1 cellular context compared by ENCODE assay signal in the genomic region with DNA sequence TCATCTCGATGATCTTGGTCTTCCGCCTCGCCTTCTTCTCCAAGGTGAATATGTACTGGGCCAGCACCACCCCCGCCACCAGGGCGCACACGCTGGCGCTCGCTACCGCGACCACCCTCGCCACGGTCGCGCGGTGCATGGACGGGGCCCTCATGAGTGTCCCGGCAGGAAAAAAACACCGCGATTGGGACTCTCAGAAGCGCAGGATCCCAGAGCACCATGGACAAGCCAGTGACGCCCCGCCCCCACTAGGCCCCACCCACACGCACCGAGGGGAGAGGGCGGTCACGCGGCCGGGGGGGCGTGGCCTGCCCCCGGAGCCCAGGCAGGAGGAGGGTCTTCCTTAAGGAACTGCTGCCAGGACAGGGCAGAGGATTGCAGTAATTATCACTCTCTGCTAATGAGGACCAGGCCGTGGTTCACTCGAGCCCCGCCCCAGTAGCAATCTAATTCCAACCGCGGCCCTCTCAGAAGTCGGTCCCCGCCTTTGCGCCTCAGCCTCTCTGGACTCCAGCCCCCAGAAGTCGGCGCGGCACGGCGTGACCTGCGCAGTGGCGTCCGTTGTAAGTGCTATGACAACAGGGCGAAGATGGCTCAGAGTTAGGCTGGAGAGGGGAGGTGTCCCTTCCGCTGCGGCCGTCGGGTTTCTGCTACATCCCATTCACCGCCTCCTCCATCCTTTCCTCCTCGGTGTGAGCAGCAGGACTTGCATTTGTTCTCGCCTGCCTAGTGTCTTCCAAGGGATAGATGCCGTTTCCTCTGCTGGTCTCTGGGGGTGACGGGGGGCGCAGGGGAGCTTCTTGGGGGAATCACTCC.
TF ChIP-seq lines count a peak whose summit lies in the region.

A gene (plus strand): TSS at position 575 of the 816 bp plus-strand sequence. CDS start 16,689 bp downstream, outside the sequence.

TF ChIP-seq in HepG2, 621 proteins besides CTCF, POLR2A, EP300 and RAD21 (continued from another document and continues in another):
- TF ChIP-seq, protein P1, sequence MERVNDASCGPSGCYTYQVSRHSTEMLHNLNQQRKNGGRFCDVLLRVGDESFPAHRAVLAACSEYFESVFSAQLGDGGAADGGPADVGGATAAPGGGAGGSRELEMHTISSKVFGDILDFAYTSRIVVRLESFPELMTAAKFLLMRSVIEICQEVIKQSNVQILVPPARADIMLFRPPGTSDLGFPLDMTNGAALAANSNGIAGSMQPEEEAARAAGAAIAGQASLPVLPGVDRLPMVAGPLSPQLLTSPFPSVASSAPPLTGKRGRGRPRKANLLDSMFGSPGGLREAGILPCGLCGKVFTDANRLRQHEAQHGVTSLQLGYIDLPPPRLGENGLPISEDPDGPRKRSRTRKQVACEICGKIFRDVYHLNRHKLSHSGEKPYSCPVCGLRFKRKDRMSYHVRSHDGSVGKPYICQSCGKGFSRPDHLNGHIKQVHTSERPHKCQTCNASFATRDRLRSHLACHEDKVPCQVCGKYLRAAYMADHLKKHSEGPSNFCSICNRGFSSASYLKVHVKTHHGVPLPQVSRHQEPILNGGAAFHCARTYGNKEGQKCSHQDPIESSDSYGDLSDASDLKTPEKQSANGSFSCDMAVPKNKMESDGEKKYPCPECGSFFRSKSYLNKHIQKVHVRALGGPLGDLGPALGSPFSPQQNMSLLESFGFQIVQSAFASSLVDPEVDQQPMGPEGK (CRISPR knock-in tag; IDR thresholded peaks at IDR 0.05): peak; percentile 58
- peak; percentile 21 for TF ChIP-seq AGO1 (IDR thresholded peaks at IDR 0.05; ENCODE audit: low read depth, low read length, poor library complexity, severe bottlenecking)
- no peak for TF ChIP-seq NAIF1 (CRISPR knock-in tag; IDR thresholded peaks at IDR 0.05; ENCODE audit: borderline replicate concordance)
- TF ChIP-seq, protein P2, sequence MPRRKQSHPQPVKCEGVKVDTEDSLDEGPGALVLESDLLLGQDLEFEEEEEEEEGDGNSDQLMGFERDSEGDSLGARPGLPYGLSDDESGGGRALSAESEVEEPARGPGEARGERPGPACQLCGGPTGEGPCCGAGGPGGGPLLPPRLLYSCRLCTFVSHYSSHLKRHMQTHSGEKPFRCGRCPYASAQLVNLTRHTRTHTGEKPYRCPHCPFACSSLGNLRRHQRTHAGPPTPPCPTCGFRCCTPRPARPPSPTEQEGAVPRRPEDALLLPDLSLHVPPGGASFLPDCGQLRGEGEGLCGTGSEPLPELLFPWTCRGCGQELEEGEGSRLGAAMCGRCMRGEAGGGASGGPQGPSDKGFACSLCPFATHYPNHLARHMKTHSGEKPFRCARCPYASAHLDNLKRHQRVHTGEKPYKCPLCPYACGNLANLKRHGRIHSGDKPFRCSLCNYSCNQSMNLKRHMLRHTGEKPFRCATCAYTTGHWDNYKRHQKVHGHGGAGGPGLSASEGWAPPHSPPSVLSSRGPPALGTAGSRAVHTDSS (CRISPR knock-in tag; conservative IDR thresholded peaks at IDR 0.05): no peak
- no peak for TF ChIP-seq ZNF331 (CRISPR knock-in tag; IDR thresholded peaks at IDR 0.05)
- TF ChIP-seq, protein P3, sequence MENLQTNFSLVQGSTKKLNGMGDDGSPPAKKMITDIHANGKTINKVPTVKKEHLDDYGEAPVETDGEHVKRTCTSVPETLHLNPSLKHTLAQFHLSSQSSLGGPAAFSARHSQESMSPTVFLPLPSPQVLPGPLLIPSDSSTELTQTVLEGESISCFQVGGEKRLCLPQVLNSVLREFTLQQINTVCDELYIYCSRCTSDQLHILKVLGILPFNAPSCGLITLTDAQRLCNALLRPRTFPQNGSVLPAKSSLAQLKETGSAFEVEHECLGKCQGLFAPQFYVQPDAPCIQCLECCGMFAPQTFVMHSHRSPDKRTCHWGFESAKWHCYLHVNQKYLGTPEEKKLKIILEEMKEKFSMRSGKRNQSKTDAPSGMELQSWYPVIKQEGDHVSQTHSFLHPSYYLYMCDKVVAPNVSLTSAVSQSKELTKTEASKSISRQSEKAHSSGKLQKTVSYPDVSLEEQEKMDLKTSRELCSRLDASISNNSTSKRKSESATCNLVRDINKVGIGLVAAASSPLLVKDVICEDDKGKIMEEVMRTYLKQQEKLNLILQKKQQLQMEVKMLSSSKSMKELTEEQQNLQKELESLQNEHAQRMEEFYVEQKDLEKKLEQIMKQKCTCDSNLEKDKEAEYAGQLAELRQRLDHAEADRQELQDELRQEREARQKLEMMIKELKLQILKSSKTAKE (CRISPR knock-in tag; IDR thresholded peaks at IDR 0.05; ENCODE audit: borderline replicate concordance): no peak
- peak; percentile 54; the same call in 1 of the 2 replicates for TF ChIP-seq KAT8 (CRISPR knock-in tag; IDR thresholded peaks at IDR 0.05)
- TF ChIP-seq, protein P4, sequence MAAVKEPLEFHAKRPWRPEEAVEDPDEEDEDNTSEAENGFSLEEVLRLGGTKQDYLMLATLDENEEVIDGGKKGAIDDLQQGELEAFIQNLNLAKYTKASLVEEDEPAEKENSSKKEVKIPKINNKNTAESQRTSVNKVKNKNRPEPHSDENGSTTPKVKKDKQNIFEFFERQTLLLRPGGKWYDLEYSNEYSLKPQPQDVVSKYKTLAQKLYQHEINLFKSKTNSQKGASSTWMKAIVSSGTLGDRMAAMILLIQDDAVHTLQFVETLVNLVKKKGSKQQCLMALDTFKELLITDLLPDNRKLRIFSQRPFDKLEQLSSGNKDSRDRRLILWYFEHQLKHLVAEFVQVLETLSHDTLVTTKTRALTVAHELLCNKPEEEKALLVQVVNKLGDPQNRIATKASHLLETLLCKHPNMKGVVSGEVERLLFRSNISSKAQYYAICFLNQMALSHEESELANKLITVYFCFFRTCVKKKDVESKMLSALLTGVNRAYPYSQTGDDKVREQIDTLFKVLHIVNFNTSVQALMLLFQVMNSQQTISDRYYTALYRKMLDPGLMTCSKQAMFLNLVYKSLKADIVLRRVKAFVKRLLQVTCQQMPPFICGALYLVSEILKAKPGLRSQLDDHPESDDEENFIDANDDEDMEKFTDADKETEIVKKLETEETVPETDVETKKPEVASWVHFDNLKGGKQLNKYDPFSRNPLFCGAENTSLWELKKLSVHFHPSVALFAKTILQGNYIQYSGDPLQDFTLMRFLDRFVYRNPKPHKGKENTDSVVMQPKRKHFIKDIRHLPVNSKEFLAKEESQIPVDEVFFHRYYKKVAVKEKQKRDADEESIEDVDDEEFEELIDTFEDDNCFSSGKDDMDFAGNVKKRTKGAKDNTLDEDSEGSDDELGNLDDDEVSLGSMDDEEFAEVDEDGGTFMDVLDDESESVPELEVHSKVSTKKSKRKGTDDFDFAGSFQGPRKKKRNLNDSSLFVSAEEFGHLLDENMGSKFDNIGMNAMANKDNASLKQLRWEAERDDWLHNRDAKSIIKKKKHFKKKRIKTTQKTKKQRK (IDR thresholded peaks at IDR 0.05; ENCODE audit: low read length): no peak
- TF ChIP-seq, protein P5, sequence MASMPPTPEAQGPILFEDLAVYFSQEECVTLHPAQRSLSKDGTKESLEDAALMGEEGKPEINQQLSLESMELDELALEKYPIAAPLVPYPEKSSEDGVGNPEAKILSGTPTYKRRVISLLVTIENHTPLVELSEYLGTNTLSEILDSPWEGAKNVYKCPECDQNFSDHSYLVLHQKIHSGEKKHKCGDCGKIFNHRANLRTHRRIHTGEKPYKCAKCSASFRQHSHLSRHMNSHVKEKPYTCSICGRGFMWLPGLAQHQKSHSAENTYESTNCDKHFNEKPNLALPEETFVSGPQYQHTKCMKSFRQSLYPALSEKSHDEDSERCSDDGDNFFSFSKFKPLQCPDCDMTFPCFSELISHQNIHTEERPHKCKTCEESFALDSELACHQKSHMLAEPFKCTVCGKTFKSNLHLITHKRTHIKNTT (CRISPR knock-in tag; IDR thresholded peaks at IDR 0.05): no peak
- TF ChIP-seq, protein P6, sequence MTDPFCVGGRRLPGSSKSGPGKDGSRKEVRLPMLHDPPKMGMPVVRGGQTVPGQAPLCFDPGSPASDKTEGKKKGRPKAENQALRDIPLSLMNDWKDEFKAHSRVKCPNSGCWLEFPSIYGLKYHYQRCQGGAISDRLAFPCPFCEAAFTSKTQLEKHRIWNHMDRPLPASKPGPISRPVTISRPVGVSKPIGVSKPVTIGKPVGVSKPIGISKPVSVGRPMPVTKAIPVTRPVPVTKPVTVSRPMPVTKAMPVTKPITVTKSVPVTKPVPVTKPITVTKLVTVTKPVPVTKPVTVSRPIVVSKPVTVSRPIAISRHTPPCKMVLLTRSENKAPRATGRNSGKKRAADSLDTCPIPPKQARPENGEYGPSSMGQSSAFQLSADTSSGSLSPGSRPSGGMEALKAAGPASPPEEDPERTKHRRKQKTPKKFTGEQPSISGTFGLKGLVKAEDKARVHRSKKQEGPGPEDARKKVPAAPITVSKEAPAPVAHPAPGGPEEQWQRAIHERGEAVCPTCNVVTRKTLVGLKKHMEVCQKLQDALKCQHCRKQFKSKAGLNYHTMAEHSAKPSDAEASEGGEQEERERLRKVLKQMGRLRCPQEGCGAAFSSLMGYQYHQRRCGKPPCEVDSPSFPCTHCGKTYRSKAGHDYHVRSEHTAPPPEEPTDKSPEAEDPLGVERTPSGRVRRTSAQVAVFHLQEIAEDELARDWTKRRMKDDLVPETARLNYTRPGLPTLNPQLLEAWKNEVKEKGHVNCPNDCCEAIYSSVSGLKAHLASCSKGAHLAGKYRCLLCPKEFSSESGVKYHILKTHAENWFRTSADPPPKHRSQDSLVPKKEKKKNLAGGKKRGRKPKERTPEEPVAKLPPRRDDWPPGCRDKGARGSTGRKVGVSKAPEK (CRISPR knock-in tag; IDR thresholded peaks at IDR 0.05; ENCODE audit: borderline replicate concordance): no peak
- TF ChIP-seq, protein P7, sequence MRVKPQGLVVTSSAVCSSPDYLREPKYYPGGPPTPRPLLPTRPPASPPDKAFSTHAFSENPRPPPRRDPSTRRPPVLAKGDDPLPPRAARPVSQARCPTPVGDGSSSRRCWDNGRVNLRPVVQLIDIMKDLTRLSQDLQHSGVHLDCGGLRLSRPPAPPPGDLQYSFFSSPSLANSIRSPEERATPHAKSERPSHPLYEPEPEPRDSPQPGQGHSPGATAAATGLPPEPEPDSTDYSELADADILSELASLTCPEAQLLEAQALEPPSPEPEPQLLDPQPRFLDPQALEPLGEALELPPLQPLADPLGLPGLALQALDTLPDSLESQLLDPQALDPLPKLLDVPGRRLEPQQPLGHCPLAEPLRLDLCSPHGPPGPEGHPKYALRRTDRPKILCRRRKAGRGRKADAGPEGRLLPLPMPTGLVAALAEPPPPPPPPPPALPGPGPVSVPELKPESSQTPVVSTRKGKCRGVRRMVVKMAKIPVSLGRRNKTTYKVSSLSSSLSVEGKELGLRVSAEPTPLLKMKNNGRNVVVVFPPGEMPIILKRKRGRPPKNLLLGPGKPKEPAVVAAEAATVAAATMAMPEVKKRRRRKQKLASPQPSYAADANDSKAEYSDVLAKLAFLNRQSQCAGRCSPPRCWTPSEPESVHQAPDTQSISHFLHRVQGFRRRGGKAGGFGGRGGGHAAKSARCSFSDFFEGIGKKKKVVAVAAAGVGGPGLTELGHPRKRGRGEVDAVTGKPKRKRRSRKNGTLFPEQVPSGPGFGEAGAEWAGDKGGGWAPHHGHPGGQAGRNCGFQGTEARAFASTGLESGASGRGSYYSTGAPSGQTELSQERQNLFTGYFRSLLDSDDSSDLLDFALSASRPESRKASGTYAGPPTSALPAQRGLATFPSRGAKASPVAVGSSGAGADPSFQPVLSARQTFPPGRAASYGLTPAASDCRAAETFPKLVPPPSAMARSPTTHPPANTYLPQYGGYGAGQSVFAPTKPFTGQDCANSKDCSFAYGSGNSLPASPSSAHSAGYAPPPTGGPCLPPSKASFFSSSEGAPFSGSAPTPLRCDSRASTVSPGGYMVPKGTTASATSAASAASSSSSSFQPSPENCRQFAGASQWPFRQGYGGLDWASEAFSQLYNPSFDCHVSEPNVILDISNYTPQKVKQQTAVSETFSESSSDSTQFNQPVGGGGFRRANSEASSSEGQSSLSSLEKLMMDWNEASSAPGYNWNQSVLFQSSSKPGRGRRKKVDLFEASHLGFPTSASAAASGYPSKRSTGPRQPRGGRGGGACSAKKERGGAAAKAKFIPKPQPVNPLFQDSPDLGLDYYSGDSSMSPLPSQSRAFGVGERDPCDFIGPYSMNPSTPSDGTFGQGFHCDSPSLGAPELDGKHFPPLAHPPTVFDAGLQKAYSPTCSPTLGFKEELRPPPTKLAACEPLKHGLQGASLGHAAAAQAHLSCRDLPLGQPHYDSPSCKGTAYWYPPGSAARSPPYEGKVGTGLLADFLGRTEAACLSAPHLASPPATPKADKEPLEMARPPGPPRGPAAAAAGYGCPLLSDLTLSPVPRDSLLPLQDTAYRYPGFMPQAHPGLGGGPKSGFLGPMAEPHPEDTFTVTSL (CRISPR knock-in tag; IDR thresholded peaks at IDR 0.05; ENCODE audit: borderline replicate concordance): no peak
- TF ChIP-seq REPIN1 (CRISPR knock-in tag; IDR thresholded peaks at IDR 0.05; ENCODE audit: borderline replicate concordance, low read depth): peak; percentile 49; the same call in 1 of the 2 replicates
- no peak for TF ChIP-seq THYN1 (CRISPR knock-in tag; IDR thresholded peaks at IDR 0.05; ENCODE audit: borderline replicate concordance, low read depth)
- TF ChIP-seq ZNF543 (CRISPR knock-in tag; IDR thresholded peaks at IDR 0.05): no peak
- no peak for TF ChIP-seq SKI (IDR thresholded peaks at IDR 0.05; ENCODE audit: partially characterized antibody)
- TF ChIP-seq SOX6 (IDR thresholded peaks at IDR 0.05): no peak
- TF ChIP-seq SOX6 (CRISPR knock-in tag; IDR thresholded peaks at IDR 0.05): peak; percentile 64
- peak; percentile 81 for TF ChIP-seq HNRNPLL (IDR thresholded peaks at IDR 0.05; ENCODE audit: low read depth, low read length, poor library complexity, severe bottlenecking)
- TF ChIP-seq GATA4 (IDR thresholded peaks at IDR 0.05; ENCODE audit: borderline replicate concordance, low read depth): no peak
- TF ChIP-seq, protein P8, sequence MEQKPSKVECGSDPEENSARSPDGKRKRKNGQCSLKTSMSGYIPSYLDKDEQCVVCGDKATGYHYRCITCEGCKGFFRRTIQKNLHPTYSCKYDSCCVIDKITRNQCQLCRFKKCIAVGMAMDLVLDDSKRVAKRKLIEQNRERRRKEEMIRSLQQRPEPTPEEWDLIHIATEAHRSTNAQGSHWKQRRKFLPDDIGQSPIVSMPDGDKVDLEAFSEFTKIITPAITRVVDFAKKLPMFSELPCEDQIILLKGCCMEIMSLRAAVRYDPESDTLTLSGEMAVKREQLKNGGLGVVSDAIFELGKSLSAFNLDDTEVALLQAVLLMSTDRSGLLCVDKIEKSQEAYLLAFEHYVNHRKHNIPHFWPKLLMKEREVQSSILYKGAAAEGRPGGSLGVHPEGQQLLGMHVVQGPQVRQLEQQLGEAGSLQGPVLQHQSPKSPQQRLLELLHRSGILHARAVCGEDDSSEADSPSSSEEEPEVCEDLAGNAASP (CRISPR knock-in tag; IDR thresholded peaks at IDR 0.05; ENCODE audit: borderline replicate concordance): no peak
- TF ChIP-seq, protein P9, sequence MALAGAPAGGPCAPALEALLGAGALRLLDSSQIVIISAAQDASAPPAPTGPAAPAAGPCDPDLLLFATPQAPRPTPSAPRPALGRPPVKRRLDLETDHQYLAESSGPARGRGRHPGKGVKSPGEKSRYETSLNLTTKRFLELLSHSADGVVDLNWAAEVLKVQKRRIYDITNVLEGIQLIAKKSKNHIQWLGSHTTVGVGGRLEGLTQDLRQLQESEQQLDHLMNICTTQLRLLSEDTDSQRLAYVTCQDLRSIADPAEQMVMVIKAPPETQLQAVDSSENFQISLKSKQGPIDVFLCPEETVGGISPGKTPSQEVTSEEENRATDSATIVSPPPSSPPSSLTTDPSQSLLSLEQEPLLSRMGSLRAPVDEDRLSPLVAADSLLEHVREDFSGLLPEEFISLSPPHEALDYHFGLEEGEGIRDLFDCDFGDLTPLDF (CRISPR knock-in tag; IDR thresholded peaks at IDR 0.05): no peak
- no peak for TF ChIP-seq SYNCRIP (IDR thresholded peaks at IDR 0.05; ENCODE audit: insufficient read depth, low read depth, low read length)
- 0 out of 2 replicates have a peak, but pooled peaks have one; percentile 62 for TF ChIP-seq SNAPC2 (CRISPR knock-in tag; IDR thresholded peaks at IDR 0.05)
- no peak for TF ChIP-seq ZNF546 (CRISPR knock-in tag; conservative IDR thresholded peaks at IDR 0.05)
- no peak for TF ChIP-seq RORA (CRISPR knock-in tag; IDR thresholded peaks at IDR 0.05)
- TF ChIP-seq ELF1 (CRISPR knock-in tag; IDR thresholded peaks at IDR 0.05): peak; percentile 25
